ENCODE assay signal across 25 cellular contexts in genomic region chr13:110476220-110476617, GRCh38.
DNase-seq lines count a peak whose midpoint lies in the region; FAIRE-seq and TF ChIP-seq lines count a peak whose summit lies in the region.
"Had no signal": no experiment of that assay in that cellular context is flagged by ENCODE, and none has a peak within 500 bp of the region (broad histone marks: within the 10 kb centered on the region; RNA-seq: fewer than 3 reads in every experiment).

No MANE protein-coding gene starts in this region.

- H3K18ac ChIP-seq in H1 (ENCODE audit: extremely low read depth, low read length), result no peak overlapping the region

- POLR2A ChIA-PET in Caco-2 (lab: Charles Lee), result no interaction called here
- POLR2A ChIA-PET in OCI-LY7 (lab: Charles Lee), result no interaction called here
- POLR2A ChIA-PET in H1 (lab: Charles Lee; ENCODE audit: partially characterized antibody), result interaction anchor here (1.3 kb wide), 1 partner anchor 18 kb away, joined by 4 read pairs; no protein-coding TSS in a partner anchor

- H2BK120ac ChIP-seq in H1 (replicated peaks; ENCODE audit: low read depth, low read length), result no peak overlapping the region

- no peak overlapping the region for H4K91ac ChIP-seq in H1 (replicated peaks; ENCODE audit: insufficient read length, low read length)

- DNase-seq in Caco-2 (no peak), OCI-LY7 (ENCODE audit: low spot score) (no peak), H1 (ENCODE audit: low read depth in 1 of 2, low spot score in 2 of 2) (no peak), putamen (ENCODE audit: low spot score) (peak; percentile 41), NCI-H345 (lab: John Stamatoyannopoulos, UW) (no peak), left ventricle myocardium inferior (no peak)
- no peak for DNase-seq in stimulated activated CD4-positive, alpha-beta T cell treated with anti-CD3 and anti-CD28 coated beads, Interleukin-4, amount 100 ng/mL, for 4 hours
- DNase-seq: DMS153; DND-41; GM23248; HCEC 1CT; IMR-90; MM.1S; NCI-H1694 treated with DMSO at 0.1 percent for 48 hours; NCI-H2081; NCI-H2171 treated with DMSO at 0.1 percent for 48 hours; NCI-H446; NCI-H524 treated with DMSO at 0.1 percent for 48 hours; NCI-H774; NK-92 treated with Interleukin-12 subunit alpha and Interleukin-12 subunit beta, amount 100 ng/mL, for 24 hours had no signal

- no peak overlapping the region for H4K8ac ChIP-seq in H1 (ENCODE audit: extremely low read depth, insufficient read depth, low read length)

- no peak overlapping the region for H2AFZ ChIP-seq in OCI-LY7 (ENCODE audit: low read length)
- H2AFZ ChIP-seq in H1 (ENCODE audit: low read length), result no peak overlapping the region
- H2AFZ ChIP-seq: GM23248 had no signal

- no peak overlapping the region for H3K4me3 Mint-ChIP-seq in Caco-2 (ENCODE audit: unreplicated experiment)

- H3K4me2 ChIP-seq in OCI-LY7 (ENCODE audit: low read length), result peak overlapping the region; percentile 47; the same call in 1 of the 2 replicates
- no peak overlapping the region for H3K4me2 ChIP-seq in H1 (ENCODE audit: insufficient read depth in 1 of 2, low read depth in 2 of 2, low read length in 2 of 2)
- H3K4me2 ChIP-seq: A549, KMS-11 had no signal

- no peaks in the 10 kb centered on the region for H3K9me3 Mint-ChIP-seq in Caco-2 (ENCODE audit: unreplicated experiment)

- H3K27me3 Mint-ChIP-seq in Caco-2 (ENCODE audit: insufficient read depth, unreplicated experiment), result no peaks in the 10 kb centered on the region

- H3K56ac ChIP-seq in H1 (replicated peaks; ENCODE audit: insufficient read length, low read depth, low read length), result no peak overlapping the region

- H3K4me1 ChIP-seq in Caco-2, result 0 out of 2 replicates have a peak, but pooled peaks cover 12% of the 10 kb centered on the region
- H3K4me1 ChIP-seq in OCI-LY7 (ENCODE audit: insufficient read depth, low read length, poor library complexity, severe bottlenecking), result peaks cover 39% of the 10 kb centered on the region
- peaks cover 0 to 6% (median 0%) of the 10 kb centered on the region in 4 experiments; a peak in 1 of 7 replicates for H3K4me1 ChIP-seq in H1 (replicated peaks in 1 of 4; ENCODE audit: control insufficient read depth in 3 of 4, insufficient read depth in 4 of 4, low read length in 3 of 4)
- H3K4me1 ChIP-seq in left ventricle myocardium inferior, result peaks cover 35% of the 10 kb centered on the region
- H3K4me1 ChIP-seq: A549 had no signal

- H3K79me2 ChIP-seq in OCI-LY7 (ENCODE audit: insufficient read depth, low read depth, low read length), result no peaks in the 10 kb centered on the region
- H3K79me2 ChIP-seq in H1 (ENCODE audit: control insufficient read depth in 1 of 2, insufficient read depth in 2 of 2, low read length in 2 of 2), result no peaks in the 10 kb centered on the region

- BruUV-seq in Caco-2 (replicated peaks; lab: Mats Ljungman, UMichigan), result no TSS peak
- BruUV-seq in OCI-LY7 (replicated peaks; lab: Mats Ljungman, UMichigan), result no TSS peak

- H3K36me3 ChIP-seq in Caco-2 (ENCODE audit: control insufficient read depth, insufficient read depth, low read length) (no peaks in the 10 kb centered on the region), OCI-LY7 (ENCODE audit: insufficient read depth, low read length) (no peaks in the 10 kb centered on the region), H1 (ENCODE audit: control insufficient read depth in 2 of 4, insufficient read depth in 4 of 4, low read length in 3 of 4) (peaks cover 2 to 22% (median 11%) of the 10 kb centered on the region in 4 experiments; a peak in 7 of 8 replicates), left ventricle myocardium inferior (peaks cover 84% of the 10 kb centered on the region)

- CTCF ChIA-PET in Caco-2 (lab: Charles Lee) (no interaction called here), OCI-LY7 (lab: Charles Lee; ENCODE audit: unreplicated experiment) (no interaction called here), H1 (lab: Charles Lee; ENCODE audit: partially characterized antibody) (no interaction called here)

- no peaks in the 10 kb centered on the region for H3K9me3 ChIP-seq in Caco-2
- H3K9me3 ChIP-seq in OCI-LY7 (ENCODE audit: low read length), result no peaks in the 10 kb centered on the region
- no peaks in the 10 kb centered on the region; a peak in 1 of 4 replicates for H3K9me3 ChIP-seq in H1 (ENCODE audit: insufficient read depth in 2 of 2, low read depth in 1 of 2, low read length in 1 of 2)
- H3K9me3 ChIP-seq in left ventricle myocardium inferior (replicated peaks), result no peaks in the 10 kb centered on the region
- H3K9me3 ChIP-seq: A549 had no signal

- FAIRE-seq in H1 (lab: Jason Lieb, UNC), result no peak
- FAIRE-seq: A549, GM18507 had no signal

- 0 out of 2 replicates have a peak, but pooled peaks cover 2% of the 10 kb centered on the region for H3K23me2 ChIP-seq in H1 (ENCODE audit: low read depth, low read length)

- H3K4me1 Mint-ChIP-seq in Caco-2 (ENCODE audit: low read depth, unreplicated experiment), result peaks cover 27% of the 10 kb centered on the region

- TF ChIP-seq CTCF in Caco-2 (IDR thresholded peaks at IDR 0.05; ENCODE audit: insufficient read depth in 1 of 2, low read depth in 1 of 2, low read length in 1 of 2, severe bottlenecking in 1 of 2, unreplicated experiment in 1 of 2) (no peak), OCI-LY7 (conservative IDR thresholded peaks at IDR 0.05; ENCODE audit: low read length) (no peak), H1 (IDR thresholded peaks at IDR 0.05; ENCODE audit: control extremely low read depth in 1 of 3, insufficient read depth in 1 of 3, low read depth in 1 of 3, low read length in 3 of 3) (no peak), left ventricle myocardium inferior (IDR thresholded peaks at IDR 0.05; ENCODE audit: borderline replicate concordance) (no peak)

- H3K14ac ChIP-seq in H1 (ENCODE audit: insufficient read length), result no peak overlapping the region

- H2BK12ac ChIP-seq in H1 (ENCODE audit: low read depth, low read length), result 0 out of 2 replicates have a peak overlapping the region, but pooled peaks have one; percentile 27

- WGBS in H1 (ENCODE audit: extremely low coverage in 1 of 2, insufficient coverage in 1 of 2, insufficient read length in 1 of 2, insufficient replicate concordance in 2 of 2, low coverage in 1 of 2, low lambda C conversion rate in 2 of 2, missing lambda C conversion rate in 1 of 2), 2 experiments, result 87% methylated on average over 12 of the region's 12 CpGs; no CpG with 5 or more reads in 1 of the 2 experiments

- H3K9ac ChIP-seq in H1 (replicated peaks in 1 of 4; ENCODE audit: extremely low read depth in 1 of 4, low read depth in 3 of 4, low read length in 3 of 4), result no peak overlapping the region
- H3K9ac ChIP-seq: GM23248, KMS-11 had no signal

- H3K79me1 ChIP-seq in H1 (ENCODE audit: low read depth, low read length), result no peaks in the 10 kb centered on the region

- intact Hi-C loops in Caco-2 (cut with micrococcal nuclease; ENCODE audit: unreplicated experiment), result no loop called here
- intact Hi-C loops in OCI-LY7 (cut with micrococcal nuclease; ENCODE audit: unreplicated experiment), result no loop called here
- intact Hi-C loops in left ventricle myocardium inferior (cut with micrococcal nuclease), result no loop called here

- H4K5ac ChIP-seq in H1 (ENCODE audit: insufficient read length, low read depth, low read length), result no peak overlapping the region

- H3K27me3 ChIP-seq in Caco-2 (replicated peaks; ENCODE audit: control insufficient read depth, insufficient read depth, low read length), result no peaks in the 10 kb centered on the region
- H3K27me3 ChIP-seq in H1 (replicated peaks in 1 of 4; ENCODE audit: control insufficient read depth in 3 of 4, extremely low read depth in 1 of 4, insufficient read depth in 3 of 4, low read length in 3 of 4), result no peaks in the 10 kb centered on the region
- H3K27me3 ChIP-seq in left ventricle myocardium inferior (ENCODE audit: low read depth), result no peaks in the 10 kb centered on the region

- no peak for TF ChIP-seq POLR2A in H1 (IDR thresholded peaks at IDR 0.05; ENCODE audit: control extremely low read depth in 1 of 2, low read depth in 2 of 2, low read length in 2 of 2)

- no peak overlapping the region for H3K27ac ChIP-seq in OCI-LY7 (ENCODE audit: low read depth, low read length, poor library complexity, severe bottlenecking)
- no peak overlapping the region for H3K27ac ChIP-seq in H1 (ENCODE audit: low read depth, low read length)
- H3K27ac ChIP-seq in left ventricle myocardium inferior (replicated peaks), result no peak overlapping the region
- H3K27ac ChIP-seq: A549, GM23248, KMS-11, RWPE1, SK-N-MC had no signal

- no peaks in the 10 kb centered on the region for H3K9me2 ChIP-seq in OCI-LY7 (ENCODE audit: insufficient read depth, low read length)

- no peak for TF ChIP-seq RAD21 in H1 (IDR thresholded peaks at IDR 0.05 in 1 of 2, conservative IDR thresholded peaks at IDR 0.05 in 1 of 2; ENCODE audit: low read depth in 2 of 2, low read length in 2 of 2)

- no peak overlapping the region for H3K4me3 ChIP-seq in Caco-2 (ENCODE audit: low read depth, low read length)
- no peak overlapping the region for H3K4me3 ChIP-seq in OCI-LY7 (ENCODE audit: low read depth, low read length, poor library complexity, severe bottlenecking)
- H3K4me3 ChIP-seq in H1 (ENCODE audit: extremely low read depth in 1 of 4, insufficient read depth in 2 of 4, low read depth in 3 of 4, low read length in 4 of 4), result no peak overlapping the region
- H3K4me3 ChIP-seq in left ventricle myocardium inferior, result no peak overlapping the region
- H3K4me3 ChIP-seq: A549, GM23248, SK-N-MC had no signal

- H3K36me3 Mint-ChIP-seq in Caco-2 (ENCODE audit: insufficient read depth, unreplicated experiment), result no peaks in the 10 kb centered on the region

- H2BK5ac ChIP-seq in H1 (ENCODE audit: low read depth, low read length), result no peak overlapping the region

- no peak for TF ChIP-seq EP300 in H1 (IDR thresholded peaks at IDR 0.05; ENCODE audit: borderline replicate concordance in 1 of 2, low read depth in 2 of 2, low read length in 2 of 2)

- H2BK15ac ChIP-seq in H1 (ENCODE audit: low read length), result no peak overlapping the region

- H2BK20ac ChIP-seq in H1 (ENCODE audit: low read length), result no peak overlapping the region

- H2AK5ac ChIP-seq in H1 (ENCODE audit: low read depth, low read length), result no peak overlapping the region

- H3K4ac ChIP-seq in H1 (replicated peaks; ENCODE audit: insufficient read length, low read depth, low read length), result no peak overlapping the region

- H3K23ac ChIP-seq in H1 (ENCODE audit: insufficient read length), result no peak overlapping the region

- H4K20me1 ChIP-seq in OCI-LY7 (ENCODE audit: insufficient read depth, low read length) (no peaks in the 10 kb centered on the region), H1 (replicated peaks in 1 of 2; ENCODE audit: control insufficient read depth in 1 of 2, insufficient read depth in 2 of 2, low read length in 2 of 2) (peaks cover 0 to 5% of the 10 kb centered on the region in 2 experiments)

- H3K27ac Mint-ChIP-seq in Caco-2 (ENCODE audit: unreplicated experiment), result peak overlapping the region; percentile 2

TF ChIP-seq in H1, 55 proteins besides CTCF, POLR2A, EP300 and RAD21 (continues in another document):
- TF ChIP-seq CTBP2 (IDR thresholded peaks at IDR 0.05; ENCODE audit: borderline replicate concordance, insufficient read depth, insufficient read length, low read length) (no peak), KDM5A (IDR thresholded peaks at IDR 0.05; ENCODE audit: low read length) (no peak), NANOG (IDR thresholded peaks at IDR 0.05; ENCODE audit: insufficient read depth, low read depth, low read length, poor library complexity, severe bottlenecking) (no peak), RFX5 (IDR thresholded peaks at IDR 0.05; ENCODE audit: borderline replicate concordance, low read depth, low read length) (no peak)
